ENCODE assay signal across 8 cellular contexts in genomic region chr7:91852263-91852741, GRCh38. TPM values are rescaled to one million over a fixed set of nuclear protein-coding genes. Genes with fewer than 3 reads are reported as not detected.
DNase-seq lines count a peak whose midpoint lies in the region; ATAC-seq and TF ChIP-seq lines count a peak whose summit lies in the region.

No MANE protein-coding gene starts in this region.

- DNase-seq in SKM-1 treated with dmso at 0.1 percent for 144 hours (lab: John Stamatoyannopoulos, UW; ENCODE audit: unreplicated experiment) (peak; percentile 74), left cardiac atrium (no peak), caudate nucleus (lab: John Stamatoyannopoulos, UW) (no peak), smooth muscle cell (lab: John Stamatoyannopoulos, UW; ENCODE audit: unreplicated experiment) (no peak)
- no peak for DNase-seq in naive thymus-derived CD4-positive, alpha-beta T cell

- no peaks in the 10 kb centered on the region for H3K9me3 ChIP-seq in naive thymus-derived CD4-positive, alpha-beta T cell (ENCODE audit: control insufficient read depth in 2 of 3, low read length in 3 of 3)
- no peaks in the 10 kb centered on the region for H3K9me3 ChIP-seq in smooth muscle cell (replicated peaks; ENCODE audit: low read depth)

- no peaks in the 10 kb centered on the region for H3K27me3 Mint-ChIP-seq in naive thymus-derived CD4-positive, alpha-beta T cell

- CTCF ChIA-PET in naive thymus-derived CD4-positive, alpha-beta T cell (lab: Charles Lee), result no interaction called here

- intact Hi-C loops in naive thymus-derived CD4-positive, alpha-beta T cell (cut with micrococcal nuclease), result no loop called here
- intact Hi-C loops in left cardiac atrium (cut with DNase I), result no loop called here

- no peaks in the 10 kb centered on the region for H3K36me3 ChIP-seq in naive thymus-derived CD4-positive, alpha-beta T cell (ENCODE audit: control insufficient read depth in 2 of 3, insufficient read depth in 3 of 3, low read length in 3 of 3)
- no peaks in the 10 kb centered on the region for H3K36me3 ChIP-seq in smooth muscle cell (ENCODE audit: low read depth)

- H3K27ac Mint-ChIP-seq in naive thymus-derived CD4-positive, alpha-beta T cell, result no peak overlapping the region

- no peak overlapping the region for H3K4me2 ChIP-seq in smooth muscle cell

- H3F3A ChIP-seq in smooth muscle cell (ENCODE audit: low read depth), result no peaks in the 10 kb centered on the region

- ATAC-seq in GM18511 (IDR thresholded peaks at IDR 0.05; ENCODE audit: unreplicated experiment), result peak; percentile 68
- peak; percentile 76 for ATAC-seq in HG03159 (IDR thresholded peaks at IDR 0.05; ENCODE audit: unreplicated experiment)
- peak; percentile 12 for ATAC-seq in naive thymus-derived CD4-positive, alpha-beta T cell
- no peak for ATAC-seq in GM19023 (IDR thresholded peaks at IDR 0.05; ENCODE audit: unreplicated experiment)
- ATAC-seq in left cardiac atrium, result no peak

- peaks cover 0 to 9% (median 0%) of the 10 kb centered on the region in 7 donors for H3K4me1 Mint-ChIP-seq in naive thymus-derived CD4-positive, alpha-beta T cell

- TF ChIP-seq CTCF in smooth muscle cell (IDR thresholded peaks at IDR 0.05; ENCODE audit: borderline replicate concordance, insufficient read depth, poor library complexity, severe bottlenecking), result no peak

- H3K4me3 ChIP-seq in naive thymus-derived CD4-positive, alpha-beta T cell (ENCODE audit: low read length), result no peak overlapping the region
- H3K4me3 ChIP-seq in smooth muscle cell, result no peak overlapping the region

- no peak overlapping the region for H3K4me3 Mint-ChIP-seq in naive thymus-derived CD4-positive, alpha-beta T cell

- no peaks in the 10 kb centered on the region for H4K20me1 ChIP-seq in smooth muscle cell (ENCODE audit: low read depth)

- H3K4me1 ChIP-seq in naive thymus-derived CD4-positive, alpha-beta T cell (ENCODE audit: control insufficient read depth in 2 of 2, insufficient read depth in 2 of 2, low read length in 2 of 2), result no peaks in the 10 kb centered on the region
- H3K4me1 ChIP-seq in smooth muscle cell (ENCODE audit: low read depth), result peaks cover 19% of the 10 kb centered on the region

- no peaks in the 10 kb centered on the region for H3K79me2 ChIP-seq in smooth muscle cell (ENCODE audit: low read depth)

- no peaks in the 10 kb centered on the region for H3K27me3 ChIP-seq in naive thymus-derived CD4-positive, alpha-beta T cell (ENCODE audit: control insufficient read depth in 2 of 2, insufficient read depth in 2 of 2, low read length in 2 of 2)
- H3K27me3 ChIP-seq in smooth muscle cell (ENCODE audit: low read depth), result no peaks in the 10 kb centered on the region

- peaks cover 4 to 61% (median 46%) of the 10 kb centered on the region in 5 donors for H3K36me3 Mint-ChIP-seq in naive thymus-derived CD4-positive, alpha-beta T cell

- H3K27ac ChIP-seq in naive thymus-derived CD4-positive, alpha-beta T cell (ENCODE audit: low read depth, low read length), result no peak overlapping the region
- H3K27ac ChIP-seq in caudate nucleus (ENCODE audit: low read depth, low read length) (no peak overlapping the region), smooth muscle cell (ENCODE audit: low read depth) (no peak overlapping the region)

- POLR2A ChIA-PET in naive thymus-derived CD4-positive, alpha-beta T cell (lab: Charles Lee), result no interaction called here

- H2AFZ ChIP-seq in smooth muscle cell (ENCODE audit: low read depth), result no peak overlapping the region

- no peak overlapping the region for H3K9ac ChIP-seq in smooth muscle cell (ENCODE audit: low read depth)

- peaks cover 5 to 44% (median 22%) of the 10 kb centered on the region in 11 donors for H3K9me3 Mint-ChIP-seq in naive thymus-derived CD4-positive, alpha-beta T cell

RNA-seq across cellular contexts. Expression of gene MTERF1, which starts 28.2 kb away (rescaled TPM):
- 10 to 100 TPM in 4 of 5 experiments, 1 to 10 TPM in 1; 9.6 to 32.7 (median 17.8) TPM for total RNA-seq in naive thymus-derived CD4-positive, alpha-beta T cell
- polyA plus RNA-seq in naive thymus-derived CD4-positive, alpha-beta T cell, result 10 to 100 TPM; 12.8 to 14.1 TPM
- total RNA-seq in left cardiac atrium (1 to 10 TPM; 5.5 to 8.7 TPM), smooth muscle cell (8.9 and 19.4 TPM in 2 replicates)
- polyA plus RNA-seq in smooth muscle cell, result 6.1 and 6.7 TPM in 2 replicates

Comparison
In these comparisons a context has a peak if more than half of its experiments do, and no peak if none do; other contexts are left out.
1. ATAC-seq: peak in GM18511 (single experiment), HG03159 (single experiment) and naive thymus-derived CD4-positive, alpha-beta T cell (single experiment); none in GM19023 (single experiment) and left cardiac atrium (0 of 2).